In the genomic region with DNA sequence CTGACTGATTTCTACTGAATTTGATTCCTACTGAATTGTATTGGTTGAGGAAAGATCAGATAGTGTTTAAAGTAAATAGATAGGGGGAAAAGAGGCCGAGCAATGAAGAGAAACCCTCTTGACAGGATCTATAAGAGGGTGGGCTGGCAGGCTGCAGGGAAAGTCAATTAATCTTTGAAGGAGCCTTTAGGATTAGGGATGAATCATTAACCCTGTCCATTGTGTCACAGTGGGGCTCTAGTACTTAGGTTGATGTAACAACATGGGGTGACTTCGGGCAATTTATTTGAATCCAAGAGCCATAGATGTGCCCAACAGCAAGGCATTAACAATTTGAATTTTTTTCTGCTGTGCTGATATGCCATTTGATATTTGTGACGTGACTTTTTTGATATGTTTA, we compare ENCODE assay signal across 2 cellular contexts.
TF ChIP-seq lines count a peak whose summit lies in the region.

No MANE protein-coding gene starts in this region.

TF ChIP-seq in HEK293, 187 proteins besides CTCF, POLR2A, EP300 and RAD21:
- TF ChIP-seq ZIC2 (tag by site-specific recombination; IDR thresholded peaks at IDR 0.05) (0 out of 2 replicates have a peak, but pooled peaks have one; percentile 21), ZNF37A (tag by site-specific recombination; IDR thresholded peaks at IDR 0.05) (no peak)

TF ChIP-seq in H1, 55 proteins besides CTCF, POLR2A, EP300 and RAD21:
- TF ChIP-seq CREB1 (IDR thresholded peaks at IDR 0.05) (no peak), FOSL1 (IDR thresholded peaks at IDR 0.05; ENCODE audit: insufficient read depth, low read depth, low read length) (no peak), SP4 (IDR thresholded peaks at IDR 0.05; ENCODE audit: low read length) (no peak), KDM5A (IDR thresholded peaks at IDR 0.05; ENCODE audit: low read length) (no peak), JUN (IDR thresholded peaks at IDR 0.05; ENCODE audit: low read depth, low read length) (no peak), KDM4A (IDR thresholded peaks at IDR 0.05; ENCODE audit: low read depth, low read length, severe bottlenecking) (no peak), KDM1A (IDR thresholded peaks at IDR 0.05; ENCODE audit: borderline replicate concordance, low read length) (no peak), SP2 (IDR thresholded peaks at IDR 0.05; ENCODE audit: low read length) (no peak)
